ENCODE assay signal across 8 cellular contexts in genomic region chr9:137421838-137422667, GRCh38. TPM values are rescaled to one million over a fixed set of nuclear protein-coding genes. Genes with fewer than 3 reads are reported as not detected.
DNase-seq lines count a peak whose midpoint lies in the region; ATAC-seq, FAIRE-seq and TF ChIP-seq lines count a peak whose summit lies in the region.

No MANE protein-coding gene starts in this region.

- POLR2A ChIA-PET in OCI-LY7 (lab: Charles Lee) (interaction anchor here (0.6 to 1.1 kb wide), 3 partner anchors 10 to 120 kb away, joined by 3 read pairs; partner anchors contain the start of gene NRARP), endothelial cell of umbilical vein (lab: Charles Lee) (interaction anchor here (1.6 kb wide), 1 partner anchor 120 kb away, joined by 5 read pairs; the partner anchor contains the start of gene NRARP)

- H3K36me3 ChIP-seq in GM06990 (ENCODE audit: control insufficient read depth, insufficient read depth, low read length) (no peaks in the 10 kb centered on the region), OCI-LY7 (ENCODE audit: insufficient read depth, low read length) (no peaks in the 10 kb centered on the region), endothelial cell of umbilical vein (ENCODE audit: control insufficient read depth in 2 of 2, extremely low read depth in 1 of 2, insufficient read depth in 2 of 2, low read length in 2 of 2) (peaks cover 0 to 2% of the 10 kb centered on the region in 2 experiments), pancreas (no peaks in the 10 kb centered on the region)

- peaks cover 20% of the 10 kb centered on the region for H3K4me1 ChIP-seq in OCI-LY7 (ENCODE audit: insufficient read depth, low read length, poor library complexity, severe bottlenecking)
- H3K4me1 ChIP-seq in endothelial cell of umbilical vein (ENCODE audit: control insufficient read depth, extremely low read depth, insufficient read depth, low read length), result peaks cover 14% of the 10 kb centered on the region
- H3K4me1 ChIP-seq in pancreas, result peaks cover 5 to 17% (median 8%) of the 10 kb centered on the region in 3 donors

- intact Hi-C loops in OCI-LY7 (cut with micrococcal nuclease; ENCODE audit: unreplicated experiment), result no loop called here
- intact Hi-C loops in endothelial cell of umbilical vein (cut with micrococcal nuclease), result loop anchor here (10.0 kb wide), 1 partner anchor 103 kb away; no protein-coding TSS in a partner anchor
- intact Hi-C loops in pancreas (cut with DNase I), result no loop called here

- peak overlapping the region; percentile 75 for H3K9ac ChIP-seq in endothelial cell of umbilical vein (replicated peaks; ENCODE audit: extremely low read depth, insufficient read depth, low read length)

- no peaks in the 10 kb centered on the region for H3K9me2 ChIP-seq in OCI-LY7 (ENCODE audit: insufficient read depth, low read length)

- ATAC-seq in pancreas, result no peak
- ATAC-seq in GM21723 (IDR thresholded peaks at IDR 0.05; ENCODE audit: unreplicated experiment), result no peak
- no peak for ATAC-seq in HG03442 (IDR thresholded peaks at IDR 0.05; ENCODE audit: unreplicated experiment)
- ATAC-seq in HG02798 (IDR thresholded peaks at IDR 0.05; ENCODE audit: poor library complexity, unreplicated experiment), result no peak

- TF ChIP-seq POLR2A in endothelial cell of umbilical vein (IDR thresholded peaks at IDR 0.05; ENCODE audit: low read depth, low read length), result no peak

- FAIRE-seq in endothelial cell of umbilical vein (lab: Jason Lieb, UNC), result peak; percentile 80
- no peak for FAIRE-seq in pancreas (lab: Jason Lieb, UNC)

- H3K4me3 ChIP-seq in GM06990 (replicated peaks; ENCODE audit: low read depth, low read length) (peak overlapping the region; percentile 63), OCI-LY7 (ENCODE audit: low read depth, low read length, poor library complexity, severe bottlenecking) (peak overlapping the region; percentile 84), endothelial cell of umbilical vein (replicated peaks in 1 of 3; ENCODE audit: insufficient read depth in 1 of 3, low read depth in 1 of 3, low read length in 3 of 3) (peak overlapping the region; percentile 61 to 93 (median 92)), pancreas (peak overlapping the region; percentile 70 to 99 (median 95))

- H3K27ac ChIP-seq in OCI-LY7 (ENCODE audit: low read depth, low read length, poor library complexity, severe bottlenecking) (peak overlapping the region; percentile 36), endothelial cell of umbilical vein (ENCODE audit: insufficient read depth, low read depth, low read length) (peak overlapping the region; percentile 46), pancreas (peak overlapping the region in 3 of 4 donors; percentile 29 to 73 (median 65))

- no peaks in the 10 kb centered on the region for H4K20me1 ChIP-seq in OCI-LY7 (ENCODE audit: insufficient read depth, low read length)
- no peaks in the 10 kb centered on the region for H4K20me1 ChIP-seq in endothelial cell of umbilical vein (replicated peaks; ENCODE audit: control insufficient read depth, extremely low read depth, insufficient read depth, low read length)

- TSS peak; percentile 73 for BruUV-seq in OCI-LY7 (replicated peaks; lab: Mats Ljungman, UMichigan)
- BruUV-seq in endothelial cell of umbilical vein (replicated peaks; lab: Mats Ljungman, UMichigan), result TSS peak; percentile 41

- H3K27me3 ChIP-seq in GM06990 (replicated peaks; ENCODE audit: control insufficient read depth, insufficient read depth, low read length), result no peaks in the 10 kb centered on the region
- no peaks in the 10 kb centered on the region for H3K27me3 ChIP-seq in endothelial cell of umbilical vein (ENCODE audit: control insufficient read depth in 2 of 2, insufficient read depth in 2 of 2, low read length in 2 of 2)
- H3K27me3 ChIP-seq in pancreas, result no peaks in the 10 kb centered on the region

- H3K9me1 ChIP-seq in endothelial cell of umbilical vein (replicated peaks; ENCODE audit: control insufficient read depth, extremely low read depth, insufficient read depth, low read length), result no peaks in the 10 kb centered on the region

- TF ChIP-seq CTCF in GM06990 (IDR thresholded peaks at IDR 0.05; ENCODE audit: insufficient read depth, low read length, poor library complexity, severe bottlenecking), result no peak
- no peak for TF ChIP-seq CTCF in OCI-LY7 (conservative IDR thresholded peaks at IDR 0.05; ENCODE audit: low read length)
- TF ChIP-seq CTCF in endothelial cell of umbilical vein (IDR thresholded peaks at IDR 0.05; ENCODE audit: extremely low read depth in 1 of 2, insufficient read depth in 1 of 2, low read depth in 1 of 2, low read length in 2 of 2), result no peak
- no peak for TF ChIP-seq CTCF in pancreas (IDR thresholded peaks at IDR 0.05)

- peaks cover 25% of the 10 kb centered on the region; the same call in 1 of the 2 replicates for H3K79me2 ChIP-seq in OCI-LY7 (ENCODE audit: insufficient read depth, low read depth, low read length)
- peaks cover 43% of the 10 kb centered on the region for H3K79me2 ChIP-seq in endothelial cell of umbilical vein (ENCODE audit: control insufficient read depth, insufficient read depth, low read length)

- H3K9me3 ChIP-seq in OCI-LY7 (ENCODE audit: low read length) (no peaks in the 10 kb centered on the region), endothelial cell of umbilical vein (replicated peaks; ENCODE audit: control insufficient read depth, insufficient read depth, low read length) (no peaks in the 10 kb centered on the region), pancreas (no peaks in the 10 kb centered on the region)

- dilution Hi-C loops in endothelial cell of umbilical vein (cut with MboI; ENCODE audit: extremely low pct_ligation_motif_present, low sequenced_read_pairs), result no loop called here

- CTCF ChIA-PET in OCI-LY7 (lab: Charles Lee; ENCODE audit: unreplicated experiment), result no interaction called here
- CTCF ChIA-PET in endothelial cell of umbilical vein (lab: Charles Lee), result interaction anchor here (0.9 to 2.5 kb wide), 12 partner anchors 9 to 165 kb away, joined by 4 to 31 read pairs (median 10); partner anchors contain the start of genes ENTPD8, NRARP and NSMF

- H3K4me2 ChIP-seq in OCI-LY7 (ENCODE audit: low read length) (peak overlapping the region; percentile 98), endothelial cell of umbilical vein (ENCODE audit: insufficient read depth, low read length) (peak overlapping the region; percentile 96)

- 2% methylated on average over 12 of the region's 12 CpGs for WGBS in pancreas, 2 donors

- no peak for DNase-seq in GM06990 (ENCODE audit: extremely low read depth, insufficient read length)
- no peak for DNase-seq in OCI-LY7 (ENCODE audit: low spot score)
- DNase-seq in endothelial cell of umbilical vein (ENCODE audit: low read depth, low spot score), result no peak
- DNase-seq in pancreas, result peak in 1 of 6 donors; percentile 21
- no peak for DNase-seq in effector CD4-positive, alpha-beta T cell

- H2AFZ ChIP-seq in OCI-LY7 (ENCODE audit: low read length), result peak overlapping the region; percentile 75
- H2AFZ ChIP-seq in endothelial cell of umbilical vein (ENCODE audit: low read depth, low read length), result peak overlapping the region; percentile 73

RNA-seq across cellular contexts. Expression of gene EXD3, which starts 0.9 kb away (rescaled TPM):
- 14.2 and 27.0 TPM in 2 replicates for total RNA-seq in OCI-LY7 (2014; rRNA removed; shearing (Covaris generic))
- total RNA-seq in OCI-LY7 (2022), result 20.8 and 27.0 TPM in 2 replicates
- 26.6 and 30.3 TPM in 2 replicates for total RNA-seq in endothelial cell of umbilical vein
- polyA plus RNA-seq in endothelial cell of umbilical vein, result 17.7 and 24.7 TPM in 2 replicates
- 7.6 and 11.8 TPM in 2 replicates for polyA plus RNA-seq in endothelial cell of umbilical vein (2011; cell fraction: cytosol; rRNA removed)
- polyA plus RNA-seq in endothelial cell of umbilical vein (2011; cell fraction: nucleus; rRNA removed), result 34.8 and 44.7 TPM in 2 replicates
- polyA plus RNA-seq in endothelial cell of umbilical vein (2012), result 12.4 and 21.6 TPM in 2 replicates
- 11.0 and 15.0 TPM in 2 replicates for polyA minus RNA-seq in endothelial cell of umbilical vein
- 4.9 TPM for polyA minus RNA-seq in endothelial cell of umbilical vein (2011; cell fraction: cytosol; rRNA and poly(A)+ RNA removed)
- polyA minus RNA-seq in endothelial cell of umbilical vein (2011; cell fraction: nucleus; rRNA and poly(A)+ RNA removed), result 13.0 and 26.5 TPM in 2 replicates
- total RNA-seq in pancreas, result 10 to 100 TPM in 3 of 6 donors, 1 to 10 TPM in 3; 8.1 to 16.5 (median 10.4) TPM
- polyA plus RNA-seq in pancreas, result 10 to 100 TPM; 43.1 to 57.3 TPM

RNA-seq across cellular contexts. Expression of gene NOXA1, which starts 1.1 kb away (rescaled TPM):
- total RNA-seq in OCI-LY7 (2014; rRNA removed; shearing (Covaris generic)), result not detected in 2 replicates
- total RNA-seq in OCI-LY7 (2022) (not detected in 2 replicates), endothelial cell of umbilical vein (0.91 and 1.3 TPM in 2 replicates), pancreas (10 to 100 TPM in 3 of 6 donors, 1 to 10 TPM in 3; 6.6 to 15.0 (median 10.0) TPM)
- polyA plus RNA-seq in endothelial cell of umbilical vein (0.40 and 0.51 TPM in 2 replicates), pancreas (10 to 100 TPM; 40.0 to 45.5 TPM)
- polyA plus RNA-seq in endothelial cell of umbilical vein (2011; cell fraction: cytosol; rRNA removed), result 0.20 TPM in 1 of 2 replicates, not detected in the other
- polyA plus RNA-seq in endothelial cell of umbilical vein (2011; cell fraction: nucleus; rRNA removed), result 1.6 and 1.7 TPM in 2 replicates
- polyA plus RNA-seq in endothelial cell of umbilical vein (2012), result 0.13 and 0.52 TPM in 2 replicates
- polyA minus RNA-seq in endothelial cell of umbilical vein, result 0.13 and 0.19 TPM in 2 replicates
- polyA minus RNA-seq in endothelial cell of umbilical vein (2011; cell fraction: cytosol; rRNA and poly(A)+ RNA removed), result 1.8 TPM
- 0.67 TPM in 1 of 2 replicates, not detected in the other for polyA minus RNA-seq in endothelial cell of umbilical vein (2011; cell fraction: nucleus; rRNA and poly(A)+ RNA removed)

RNA-seq across cellular contexts. Expression of gene ENTPD8, which starts 19.1 kb away (rescaled TPM):
- not detected in 2 replicates for total RNA-seq in OCI-LY7 (2014; rRNA removed; shearing (Covaris generic))
- total RNA-seq in OCI-LY7 (2022) (not detected in 2 replicates), endothelial cell of umbilical vein (0.42 and 0.51 TPM in 2 replicates), pancreas (1 to 10 TPM in 5 of 6 donors, under 1 TPM in 1; 0.98 to 3.8 (median 1.3) TPM)
- polyA plus RNA-seq in endothelial cell of umbilical vein (0.44 and 0.45 TPM in 2 replicates), pancreas (1 to 10 TPM; 3.9 to 4.7 TPM)
- polyA plus RNA-seq in endothelial cell of umbilical vein (2011; cell fraction: cytosol; rRNA removed), result 0.14 and 0.21 TPM in 2 replicates
- 2.5 and 3.6 TPM in 2 replicates for polyA plus RNA-seq in endothelial cell of umbilical vein (2011; cell fraction: nucleus; rRNA removed)
- polyA plus RNA-seq in endothelial cell of umbilical vein (2012), result 0.12 and 0.14 TPM in 2 replicates
- polyA minus RNA-seq in endothelial cell of umbilical vein, result not detected in 2 replicates
- not detected for polyA minus RNA-seq in endothelial cell of umbilical vein (2011; cell fraction: cytosol; rRNA and poly(A)+ RNA removed)
- 0.24 TPM in 1 of 2 replicates, not detected in the other for polyA minus RNA-seq in endothelial cell of umbilical vein (2011; cell fraction: nucleus; rRNA and poly(A)+ RNA removed)

RNA-seq across cellular contexts. Expression of gene NSMF, which starts 37.1 kb away (rescaled TPM):
- total RNA-seq in OCI-LY7 (2014; rRNA removed; shearing (Covaris generic)), result 15.8 and 20.3 TPM in 2 replicates
- 29.0 and 29.8 TPM in 2 replicates for total RNA-seq in OCI-LY7 (2022)
- total RNA-seq in endothelial cell of umbilical vein, result 43.3 and 45.4 TPM in 2 replicates
- 53.7 and 66.9 TPM in 2 replicates for polyA plus RNA-seq in endothelial cell of umbilical vein
- 31.4 and 40.5 TPM in 2 replicates for polyA plus RNA-seq in endothelial cell of umbilical vein (2011; cell fraction: cytosol; rRNA removed)
- polyA plus RNA-seq in endothelial cell of umbilical vein (2011; cell fraction: nucleus; rRNA removed), result 152 and 169 TPM in 2 replicates
- polyA plus RNA-seq in endothelial cell of umbilical vein (2012), result 46.1 and 63.1 TPM in 2 replicates
- 18.8 and 27.5 TPM in 2 replicates for polyA minus RNA-seq in endothelial cell of umbilical vein
- 31.5 TPM for polyA minus RNA-seq in endothelial cell of umbilical vein (2011; cell fraction: cytosol; rRNA and poly(A)+ RNA removed)
- 23.9 and 33.3 TPM in 2 replicates for polyA minus RNA-seq in endothelial cell of umbilical vein (2011; cell fraction: nucleus; rRNA and poly(A)+ RNA removed)
- 10 to 100 TPM; 22.0 to 34.4 (median 26.3) TPM for total RNA-seq in pancreas
- polyA plus RNA-seq in pancreas, result 10 to 100 TPM; 68.6 to 81.0 TPM
